ENCODE assay signal across 8 cellular contexts in genomic region chr11:69048718-69049489, GRCh38. TPM values are rescaled to one million over a fixed set of nuclear protein-coding genes. Genes with fewer than 3 reads are reported as not detected.
DNase-seq lines count a peak whose midpoint lies in the region; ATAC-seq and TF ChIP-seq lines count a peak whose summit lies in the region.

Gene TPCN2 (plus strand): TSS chr11:69048932. CDS start chr11:69048998, 66 bp downstream.

- DNase-seq in DMS79 (lab: John Stamatoyannopoulos, UW) (peak; percentile 90), Peyer's patch (peak; percentile 89 to 96 (median 93)), esophagus squamous epithelium (lab: John Stamatoyannopoulos, UW) (peak; percentile 64), myocyte (ENCODE audit: low read depth) (peak; percentile 95)
- peak; percentile 91 to 93 for DNase-seq in activated T-cell treated with anti-CD3 and anti-CD28 coated beads, Interleukin-2, amount 50 U/mL, for 48 hours
- peak; percentile 80 to 85 for DNase-seq in stimulated activated CD8-positive, alpha-beta memory T cell treated with anti-CD3 and anti-CD28 coated beads, Interleukin-7, amount 100 ng/mL, for 4 hours (ENCODE audit: low read depth in 2 of 2)

- H3K27me3 ChIP-seq in Peyer's patch (no peaks in the 10 kb centered on the region), esophagus squamous epithelium (no peaks in the 10 kb centered on the region)

- H3K36me3 ChIP-seq in KOPT-K1 (ENCODE audit: insufficient read depth, low read length) (no peaks in the 10 kb centered on the region), Peyer's patch (no peaks in the 10 kb centered on the region), esophagus squamous epithelium (peaks cover under 1 to 3% (median 2%) of the 10 kb centered on the region in 3 donors)

- H3K27ac ChIP-seq in KOPT-K1 (ENCODE audit: low read depth, low read length, poor library complexity, severe bottlenecking): peak within 1 kb of the TSS; percentile 61
- peak within 1 kb of the TSS; percentile 85 to 97 (median 90) for H3K27ac ChIP-seq in Peyer's patch
- H3K27ac ChIP-seq in esophagus squamous epithelium: peak within 1 kb of the TSS; percentile 89 to 99 (median 96)

- TF ChIP-seq CTCF in Peyer's patch (IDR thresholded peaks at IDR 0.05) (no peak), esophagus squamous epithelium (IDR thresholded peaks at IDR 0.05) (peak in 1 of 6 experiments; percentile 4)

- ATAC-seq in GM21737 (IDR thresholded peaks at IDR 0.05; ENCODE audit: unreplicated experiment): peak; percentile 82

- H3K4me1 ChIP-seq in Peyer's patch: peaks cover 0 to 37% (median 4%) of the 10 kb centered on the region in 4 donors
- peaks cover 0 to 68% (median 49%) of the 10 kb centered on the region in 3 donors for H3K4me1 ChIP-seq in esophagus squamous epithelium

- TF ChIP-seq POLR2A in Peyer's patch (IDR thresholded peaks at IDR 0.05) (peak; percentile 66 to 80), esophagus squamous epithelium (IDR thresholded peaks at IDR 0.05) (peak in 2 of 4 donors; percentile 62 to 87)

- H3K9me3 ChIP-seq in KOPT-K1 (ENCODE audit: insufficient read depth, low read length, poor library complexity, severe bottlenecking) (no peaks in the 10 kb centered on the region), Peyer's patch (no peaks in the 10 kb centered on the region), esophagus squamous epithelium (no peaks in the 10 kb centered on the region)

- 0% methylated on average over 4 of the region's 76 CpGs; no CpG with 5 or more reads in 1 of the 2 donors for WGBS in esophagus squamous epithelium, 2 donors

- intact Hi-C loops in esophagus squamous epithelium (cut with DNase I): no loop called here

- H3K4me3 ChIP-seq in Peyer's patch (peak within 1 kb of the TSS; percentile 77 to 97 (median 90)), esophagus squamous epithelium (peak within 1 kb of the TSS; percentile 62 to 99 (median 92))

RNA-seq across cellular contexts. Expression of gene TPCN2, which starts in this region (rescaled TPM):
- total RNA-seq in Peyer's patch: 10 to 100 TPM; 22.4 to 42.5 (median 33.0) TPM
- total RNA-seq in esophagus squamous epithelium: 10 to 100 TPM in 2 of 4 donors, 1 to 10 TPM in 2; 7.9 to 12.0 (median 9.1) TPM
- 1.8 and 5.6 TPM in 2 replicates for total RNA-seq in myocyte
- polyA plus RNA-seq in myocyte (2012): 6.5 TPM

Comparison
In these comparisons a context has a peak if more than half of its experiments do, and no peak if none do; other contexts are left out.
1. Peak in every context shown above with its lines: DNase-seq, ATAC-seq, H3K4me3 ChIP-seq and H3K27ac ChIP-seq.